ENCODE assay signal across 11 cellular contexts in genomic region chr5:138467711-138468132, GRCh38. TPM values are rescaled to one million over a fixed set of nuclear protein-coding genes. Genes with fewer than 3 reads are reported as not detected.
DNase-seq lines count a peak whose midpoint lies in the region; ATAC-seq and TF ChIP-seq lines count a peak whose summit lies in the region.
"Had no signal": no experiment of that assay in that cellular context is flagged by ENCODE, and none has a peak within 500 bp of the region (broad histone marks: within the 10 kb centered on the region; RNA-seq: fewer than 3 reads in every experiment).

No MANE protein-coding gene starts in this region.

- H3K9me3 ChIP-seq in left ventricle myocardium inferior (replicated peaks) (no peaks in the 10 kb centered on the region), lower lobe of right lung (no peaks in the 10 kb centered on the region), transverse colon (no peaks in the 10 kb centered on the region)
- H3K9me3 ChIP-seq: tibial nerve had no signal

- 88 to 91% methylated on average over 12 to 14 of the region's 14 CpGs for WGBS in transverse colon (ENCODE audit: low coverage in 1 of 2), 2 donors

- H3K27ac ChIP-seq in left ventricle myocardium inferior (replicated peaks), result no peak overlapping the region
- H3K27ac ChIP-seq in lower lobe of right lung, result no peak overlapping the region
- H3K27ac ChIP-seq in transverse colon, result peak overlapping the region in 1 of 4 donors; percentile 95

- intact Hi-C loops in left ventricle myocardium inferior (cut with micrococcal nuclease), result no loop called here
- intact Hi-C loops in left ventricle myocardium superior (cut with micrococcal nuclease), result no loop called here
- intact Hi-C loops in lower lobe of right lung (cut with DNase I), result no loop called here
- intact Hi-C loops in transverse colon (cut with DNase I; ENCODE audit: low total_unique reads), result no loop called here

- in situ Hi-C loops in transverse colon (cut with MboI; ENCODE audit: low pct_ligation_motif_present in 1 of 4, low pct_unique_long_range_greater_than_20kb in 1 of 4, low sequenced_read_pairs in 3 of 4), result no loop called here

- ATAC-seq in left ventricle myocardium superior (no peak), lower lobe of right lung (no peak), GM18502 (IDR thresholded peaks at IDR 0.05; ENCODE audit: poor library complexity, unreplicated experiment) (no peak)

- H3K27me3 ChIP-seq in left ventricle myocardium inferior (ENCODE audit: low read depth), result no peaks in the 10 kb centered on the region
- no peaks in the 10 kb centered on the region for H3K27me3 ChIP-seq in lower lobe of right lung (ENCODE audit: low read depth)
- no peaks in the 10 kb centered on the region for H3K27me3 ChIP-seq in transverse colon
- H3K27me3 ChIP-seq: tibial nerve had no signal

- no peak for TF ChIP-seq EP300 in transverse colon (IDR thresholded peaks at IDR 0.05; ENCODE audit: low read depth)

- H3K4me3 ChIP-seq in left ventricle myocardium inferior, result peak overlapping the region; percentile 91
- peak overlapping the region; percentile 89 for H3K4me3 ChIP-seq in lower lobe of right lung
- H3K4me3 ChIP-seq in transverse colon, result peak overlapping the region in 1 of 4 donors; percentile 87

- H3K36me3 ChIP-seq in left ventricle myocardium inferior (no peaks in the 10 kb centered on the region), lower lobe of right lung (peaks cover 7% of the 10 kb centered on the region), transverse colon (no peaks in the 10 kb centered on the region)

- H3K4me1 ChIP-seq in left ventricle myocardium inferior, result peaks cover 44% of the 10 kb centered on the region
- peaks cover 38% of the 10 kb centered on the region for H3K4me1 ChIP-seq in lower lobe of right lung
- H3K4me1 ChIP-seq in transverse colon, result peaks cover 12 to 27% (median 20%) of the 10 kb centered on the region in 4 donors

- TF ChIP-seq POLR2A in transverse colon (IDR thresholded peaks at IDR 0.05), result peak; percentile 45

- DNase-seq in left ventricle myocardium inferior (no peak), left ventricle myocardium superior (no peak), astrocyte of the hippocampus (ENCODE audit: low read depth, low spot score) (peak; percentile 57), lower lobe of right lung (peak; percentile 47), transverse colon (peak; percentile 55), HT-29 (ENCODE audit: low spot score) (no peak), NOMO-1 (lab: John Stamatoyannopoulos, UW; ENCODE audit: unreplicated experiment in 2 of 2) (no peak)
- DNase-seq: activated gamma-delta T cell treated with Interleukin-2 at 50 U/mL for 16 hours, NCI-H69 had no signal

- TF ChIP-seq CTCF in left ventricle myocardium inferior (IDR thresholded peaks at IDR 0.05; ENCODE audit: borderline replicate concordance) (no peak), lower lobe of right lung (IDR thresholded peaks at IDR 0.05) (no peak), transverse colon (IDR thresholded peaks at IDR 0.05) (no peak)

RNA-seq across cellular contexts. Expression of gene EGR1, which starts 2.4 kb away (rescaled TPM):
- 7.8 TPM for total RNA-seq in left ventricle myocardium inferior
- total RNA-seq in left ventricle myocardium superior, result 6.4 TPM
- 78.2 TPM for total RNA-seq in lower lobe of right lung
- total RNA-seq in transverse colon, result 10 to 100 TPM; 56.0 to 69.9 (median 65.0) TPM
- 20.1 and 27.8 TPM in 2 replicates for total RNA-seq in HT-29 (2014; rRNA removed; shearing (Covaris generic))

RNA-seq across cellular contexts. Expression of gene REEP2, which starts 28.9 kb away (rescaled TPM):
- total RNA-seq in left ventricle myocardium inferior, result 6.6 TPM
- 6.3 TPM for total RNA-seq in left ventricle myocardium superior
- total RNA-seq in lower lobe of right lung, result 0.80 TPM
- 1 to 10 TPM; 2.9 to 6.4 (median 4.8) TPM for total RNA-seq in transverse colon
- total RNA-seq in HT-29 (2014; rRNA removed; shearing (Covaris generic)), result 0.03 and 0.05 TPM in 2 replicates

Comparison
In these comparisons a context has a peak if more than half of its experiments do, and no peak if none do; other contexts are left out.
1. DNase-seq: peak in astrocyte of the hippocampus (single experiment), lower lobe of right lung (single experiment) and transverse colon (single experiment); none in left ventricle myocardium inferior (single experiment), left ventricle myocardium superior (single experiment), HT-29 (single experiment) and NOMO-1 (0 of 2).